ENCODE assay signal across 41 cellular contexts in genomic region chr16:2115591-2115973, GRCh38. TPM values are rescaled to one million over a fixed set of nuclear protein-coding genes. Genes with fewer than 3 reads are reported as not detected.
"Had no signal": no experiment of that assay in that cellular context is flagged by ENCODE, and none has a peak within 500 bp of the region (broad histone marks: within the 10 kb centered on the region; RNA-seq: fewer than 3 reads in every experiment).

No MANE protein-coding gene starts in this region.

- H3K27ac ChIP-seq: adrenal gland, ascending aorta, body of pancreas, brain microvascular endothelial cell, breast epithelium, cardiac muscle cell had no signal

- H3K4me1 ChIP-seq: adrenal gland, body of pancreas, breast epithelium had no signal

- H3K27me3 ChIP-seq: adrenal gland, ascending aorta, body of pancreas, brain microvascular endothelial cell, breast epithelium, cardiac muscle cell had no signal

- H3K27me3 Mint-ChIP-seq: activated naive CD4-positive, alpha-beta T cell treated with anti-CD3 and anti-CD28 coated beads, Interleukin-2, amount 10 ng/mL, durations not matched to agents 7 days and 5 days; activated naive CD4-positive, alpha-beta T cell treated with anti-CD3 and anti-CD28 coated beads, Interleukin-2, amount 50 U/mL, for 24 hours; activated naive CD8-positive, alpha-beta T cell; activated naive CD8-positive, alpha-beta T cell treated with anti-CD3 and anti-CD28 coated beads for 36 hours; activated naive CD8-positive, alpha-beta T cell treated with anti-CD3 and anti-CD28 coated beads, Interleukin-2, amount 10 ng/mL, durations not matched to agents 7 days and 5 days; activated naive CD8-positive, alpha-beta T cell treated with anti-CD3 and anti-CD28 coated beads, Interleukin-2, amount 50 U/mL, for 24 hours; activated T-cell treated with anti-CD3 and anti-CD28 coated beads, Interleukin-2, amount 50 U/mL, for 24 hours; activated T-helper 17 cell treated with anti-CD3 and anti-CD28 coated beads, Interleukin-2, amount 50 U/mL, for 72 hours; brain; central memory CD8-positive, alpha-beta T cell had no signal

- H3K4me1 Mint-ChIP-seq: activated naive CD4-positive, alpha-beta T cell treated with anti-CD3 and anti-CD28 coated beads, Interleukin-2, amount 10 ng/mL, durations not matched to agents 7 days and 5 days; activated naive CD8-positive, alpha-beta T cell treated with anti-CD3 and anti-CD28 coated beads, Interleukin-2, amount 10 ng/mL, durations not matched to agents 7 days and 5 days; activated naive CD8-positive, alpha-beta T cell treated with anti-CD3 and anti-CD28 coated beads, Interleukin-2, amount 50 U/mL, for 24 hours; activated T-helper 17 cell treated with anti-CD3 and anti-CD28 coated beads, Interleukin-2, amount 50 U/mL, for 72 hours had no signal

- H3K36me3 Mint-ChIP-seq: activated naive CD4-positive, alpha-beta T cell treated with anti-CD3 and anti-CD28 coated beads, Interleukin-2, amount 50 U/mL, for 24 hours; activated naive CD4-positive, alpha-beta T cell treated with anti-CD3 and anti-CD28 coated beads, Interleukin-2, amount 50 U/mL, for 72 hours; activated naive CD8-positive, alpha-beta T cell; activated naive CD8-positive, alpha-beta T cell treated with anti-CD3 and anti-CD28 coated beads for 36 hours; brain had no signal

- H3K27ac Mint-ChIP-seq: activated naive CD4-positive, alpha-beta T cell treated with anti-CD3 and anti-CD28 coated beads for 36 hours; activated naive CD4-positive, alpha-beta T cell treated with anti-CD3 and anti-CD28 coated beads, Interleukin-2, amount 10 ng/mL, durations not matched to agents 7 days and 5 days; activated naive CD4-positive, alpha-beta T cell treated with anti-CD3 and anti-CD28 coated beads, Interleukin-2, amount 50 U/mL, for 24 hours; activated naive CD4-positive, alpha-beta T cell treated with anti-CD3 and anti-CD28 coated beads, Interleukin-2, amount 50 U/mL, for 72 hours; activated naive CD8-positive, alpha-beta T cell; activated naive CD8-positive, alpha-beta T cell treated with anti-CD3 and anti-CD28 coated beads for 36 hours; activated naive CD8-positive, alpha-beta T cell treated with anti-CD3 and anti-CD28 coated beads, Interleukin-2, amount 10 ng/mL, durations not matched to agents 7 days and 5 days; activated naive CD8-positive, alpha-beta T cell treated with anti-CD3 and anti-CD28 coated beads, Interleukin-2, amount 50 U/mL, for 24 hours; activated T-cell treated with anti-CD3 and anti-CD28 coated beads, Interleukin-2, amount 50 U/mL, for 24 hours; activated T-cell treated with anti-CD3 and anti-CD28 coated beads, Interleukin-2, amount 50 U/mL, for 72 hours; activated T-helper 1 cell treated with anti-CD3 and anti-CD28 coated beads, Interleukin-12 subunit alpha, Interleukin-12 subunit beta, Interleukin-2, Interleukin-4 antibody, amounts not matched to agents 30 ng/mL and 10 ng/mL and 1 ng/mL, durations not matched to agents 14 hours and 24 hours and 36 hours; activated T-helper 17 cell treated with anti-CD3 and anti-CD28 coated beads, Interleukin-2, amount 50 U/mL, for 72 hours; activated T-helper 2 cell treated with anti-CD3 and anti-CD28 coated beads, Interferon-gamma antibody, Interleukin-2, Interleukin-4, amounts not matched to agents 10 μg/mL and 5 μg/mL and 100 μg/mL, durations not matched to agents 14 hours and 24 hours and 36 hours; brain had no signal

- DNase-seq: activated effector memory CD4-positive, alpha-beta T cell treated with anti-CD3 and anti-CD28 coated beads, Interleukin-2, amount 50 U/mL, for 16 hours; activated effector memory CD4-positive, alpha-beta T cell treated with Interleukin-2 at 50 U/mL for 16 hours; activated gamma-delta T cell; activated gamma-delta T cell treated with Interleukin-2 at 50 U/mL for 16 hours; activated naive CD4-positive, alpha-beta T cell; activated naive CD4-positive, alpha-beta T cell treated with anti-CD3 and anti-CD28 coated beads for 36 hours; activated naive CD4-positive, alpha-beta T cell treated with anti-CD3 and anti-CD28 coated beads, Interleukin-2, amount 10 ng/mL, durations not matched to agents 7 days and 5 days; activated naive CD4-positive, alpha-beta T cell treated with anti-CD3 and anti-CD28 coated beads, Interleukin-2, amount 50 U/mL, for 16 hours; activated naive CD4-positive, alpha-beta T cell treated with Interleukin-2 at 50 U/mL for 16 hours; activated naive CD8-positive, alpha-beta T cell treated with anti-CD3 and anti-CD28 coated beads for 36 hours; activated naive CD8-positive, alpha-beta T cell treated with anti-CD3 and anti-CD28 coated beads, Interleukin-2, amount 10 ng/mL, durations not matched to agents 7 days and 5 days; activated naive CD8-positive, alpha-beta T cell treated with anti-CD3 and anti-CD28 coated beads, Interleukin-2, amount 50 U/mL, for 24 hours; activated T-cell treated with anti-CD3 and anti-CD28 coated beads for 4 hours; activated T-cell treated with anti-CD3 and anti-CD28 coated beads, Interleukin-2, amount 50 U/mL, for 1 hour; activated T-cell treated with anti-CD3 and anti-CD28 coated beads, Interleukin-2, amount 50 U/mL, for 24 hours; activated T-cell treated with anti-CD3 and anti-CD28 coated beads, Interleukin-2, amount 50 U/mL, for 4 hours; activated T-cell treated with anti-CD3 and anti-CD28 coated beads, Interleukin-2, amount 50 U/mL, for 48 hours; activated T-cell treated with anti-CD3 and anti-CD28 coated beads, Interleukin-2, amount 50 U/mL, for 72 hours; adrenal gland; amniotic stem cell; amygdala; anterior cingulate cortex; aorta; body of pancreas; brain microvascular endothelial cell; caudate nucleus; central memory CD4-positive, alpha-beta T cell; cerebellar nuclear complex had no signal

- H3K9me3 Mint-ChIP-seq: activated naive CD4-positive, alpha-beta T cell treated with anti-CD3 and anti-CD28 coated beads for 36 hours; activated naive CD4-positive, alpha-beta T cell treated with anti-CD3 and anti-CD28 coated beads, Interleukin-2, amount 10 ng/mL, durations not matched to agents 7 days and 5 days; activated naive CD4-positive, alpha-beta T cell treated with anti-CD3 and anti-CD28 coated beads, Interleukin-2, amount 50 U/mL, for 24 hours; activated naive CD4-positive, alpha-beta T cell treated with anti-CD3 and anti-CD28 coated beads, Interleukin-2, amount 50 U/mL, for 72 hours; activated naive CD8-positive, alpha-beta T cell treated with anti-CD3 and anti-CD28 coated beads for 36 hours; activated naive CD8-positive, alpha-beta T cell treated with anti-CD3 and anti-CD28 coated beads, Interleukin-2, amount 10 ng/mL, durations not matched to agents 7 days and 5 days; activated naive CD8-positive, alpha-beta T cell treated with anti-CD3 and anti-CD28 coated beads, Interleukin-2, amount 50 U/mL, for 24 hours; activated T-cell treated with anti-CD3 and anti-CD28 coated beads, Interleukin-2, amount 50 U/mL, for 24 hours; activated T-cell treated with anti-CD3 and anti-CD28 coated beads, Interleukin-2, amount 50 U/mL, for 4 hours; activated T-cell treated with anti-CD3 and anti-CD28 coated beads, Interleukin-2, amount 50 U/mL, for 72 hours; activated T-helper 1 cell treated with anti-CD3 and anti-CD28 coated beads, Interleukin-12 subunit alpha, Interleukin-12 subunit beta, Interleukin-2, Interleukin-4 antibody, amounts not matched to agents 30 ng/mL and 10 ng/mL and 1 ng/mL, durations not matched to agents 14 hours and 24 hours and 36 hours; activated T-helper 17 cell treated with anti-CD3 and anti-CD28 coated beads, Interleukin-2, amount 50 U/mL, for 72 hours; activated T-helper 2 cell treated with anti-CD3 and anti-CD28 coated beads, Interferon-gamma antibody, Interleukin-2, Interleukin-4, amounts not matched to agents 10 μg/mL and 5 μg/mL and 100 μg/mL, durations not matched to agents 14 hours and 24 hours and 36 hours; brain; central memory CD8-positive, alpha-beta T cell had no signal

- H3K9me3 ChIP-seq: adrenal gland, ascending aorta, body of pancreas, breast epithelium had no signal

- H3K36me3 ChIP-seq: breast epithelium had no signal

- FAIRE-seq: astrocyte, bronchial epithelial cell had no signal

- H3K4me3 ChIP-seq: adrenal gland, ascending aorta, body of pancreas, breast epithelium, cardiac muscle cell had no signal

- H3K4me3 Mint-ChIP-seq: activated naive CD4-positive, alpha-beta T cell treated with anti-CD3 and anti-CD28 coated beads for 36 hours; activated naive CD4-positive, alpha-beta T cell treated with anti-CD3 and anti-CD28 coated beads, Interleukin-2, amount 10 ng/mL, durations not matched to agents 7 days and 5 days; activated naive CD4-positive, alpha-beta T cell treated with anti-CD3 and anti-CD28 coated beads, Interleukin-2, amount 50 U/mL, for 24 hours; activated naive CD8-positive, alpha-beta T cell; activated naive CD8-positive, alpha-beta T cell treated with anti-CD3 and anti-CD28 coated beads for 36 hours; activated naive CD8-positive, alpha-beta T cell treated with anti-CD3 and anti-CD28 coated beads, Interleukin-2, amount 10 ng/mL, durations not matched to agents 7 days and 5 days; activated naive CD8-positive, alpha-beta T cell treated with anti-CD3 and anti-CD28 coated beads, Interleukin-2, amount 50 U/mL, for 24 hours; activated T-cell treated with anti-CD3 and anti-CD28 coated beads, Interleukin-2, amount 50 U/mL, for 24 hours; activated T-cell treated with anti-CD3 and anti-CD28 coated beads, Interleukin-2, amount 50 U/mL, for 4 hours; activated T-cell treated with anti-CD3 and anti-CD28 coated beads, Interleukin-2, amount 50 U/mL, for 72 hours; activated T-helper 1 cell treated with anti-CD3 and anti-CD28 coated beads, Interleukin-12 subunit alpha, Interleukin-12 subunit beta, Interleukin-2, Interleukin-4 antibody, amounts not matched to agents 30 ng/mL and 10 ng/mL and 1 ng/mL, durations not matched to agents 14 hours and 24 hours and 36 hours; activated T-helper 17 cell treated with anti-CD3 and anti-CD28 coated beads, Interleukin-2, amount 50 U/mL, for 72 hours; brain; central memory CD8-positive, alpha-beta T cell had no signal

RNA-seq across cellular contexts. Expression of gene RAB26, which starts 32.8 kb away (rescaled TPM):
- total RNA-seq: activated naive CD4-positive, alpha-beta T cell treated with anti-CD3 and anti-CD28 coated beads for 36 hours; activated T-cell treated with anti-CD3 and anti-CD28 coated beads, Interleukin-2, amount 50 U/mL, for 4 hours; ascending aorta had no signal
